In genomic region chr3:185283374-185283935, GRCh38 we compare ENCODE assay signal across 8 cellular contexts. TPM values are rescaled to one million over a fixed set of nuclear protein-coding genes. Genes with fewer than 3 reads are reported as not detected.
DNase-seq lines count a peak whose midpoint lies in the region; ATAC-seq and TF ChIP-seq lines count a peak whose summit lies in the region.

No MANE protein-coding gene starts in this region.

- no peaks in the 10 kb centered on the region; the same call in 1 of the 2 replicates for H3F3A ChIP-seq in GM23248 (ENCODE audit: insufficient read depth)

- peak overlapping the region; percentile 76 for H3K9ac ChIP-seq in GM23248

- H3K27me3 ChIP-seq in GM23248 (replicated peaks; ENCODE audit: insufficient read depth) (no peaks in the 10 kb centered on the region), foreskin keratinocyte (no peaks in the 10 kb centered on the region)

- peak overlapping the region; percentile 98 for H3K4me2 ChIP-seq in GM23248 (ENCODE audit: unreplicated experiment)

- H3K79me2 ChIP-seq in GM23248 (ENCODE audit: insufficient read depth) = peaks cover 27% of the 10 kb centered on the region

- H3K9me2 ChIP-seq in GM23248 (ENCODE audit: insufficient read depth) = no peaks in the 10 kb centered on the region

- peaks cover 18% of the 10 kb centered on the region for H3K27me3 Mint-ChIP-seq in T-helper 17 cell

- peak overlapping the region; percentile 78 for H3K27ac Mint-ChIP-seq in T-helper 17 cell

- H3K4me3 Mint-ChIP-seq in T-helper 17 cell = peak overlapping the region; percentile 84

- H3K4me3 ChIP-seq in GM23248 (peak overlapping the region; percentile 95), skin epidermis (peak overlapping the region; percentile 56 to 74 (median 71))

- H3K4me1 ChIP-seq in GM23248 (ENCODE audit: insufficient read depth) (peaks cover 5% of the 10 kb centered on the region; the same call in 1 of the 2 replicates), foreskin keratinocyte (no peaks in the 10 kb centered on the region)

- in situ Hi-C loops in GM23248 (cut with MboI) = no loop called here

- 0 out of 2 replicates have a peak, but pooled peaks cover 6% of the 10 kb centered on the region for H3K36me3 ChIP-seq in GM23248 (ENCODE audit: low read depth)

- no peaks in the 10 kb centered on the region for H4K20me1 ChIP-seq in GM23248 (ENCODE audit: insufficient read depth)

- 64 to 67% methylated on average over 7 to 9 of the region's 9 CpGs for WGBS in GM23248 (ENCODE audit: low coverage in 1 of 2, low lambda C conversion rate in 2 of 2, missing lambda C conversion rate in 2 of 2), 2 experiments

- peak overlapping the region; percentile 100 for H2AFZ ChIP-seq in GM23248

- H3K27ac ChIP-seq in GM23248 (no peak overlapping the region), foreskin keratinocyte (peak overlapping the region; percentile 68), skin epidermis (peak overlapping the region in 14 of 21 experiments; percentile 11 to 80 (median 60))

- peaks cover 2% of the 10 kb centered on the region for H3K36me3 Mint-ChIP-seq in T-helper 17 cell (ENCODE audit: low read depth)

- peak; percentile 32 for DNase-seq in GM23248
- DNase-seq in T-helper 17 cell = no peak
- DNase-seq in foreskin keratinocyte = peak in 1 of 2 donors; percentile 33
- no peak for DNase-seq in SHP77 treated with DMSO at 0.1 percent for 48 hours (lab: John Stamatoyannopoulos, UW)
- DNase-seq in NCI-H2196 treated with DMSO at 0.1 percent for 48 hours (lab: John Stamatoyannopoulos, UW; ENCODE audit: unreplicated experiment) = no peak
- DNase-seq in sciatic nerve (ENCODE audit: low spot score) = no peak

- H3K9me3 ChIP-seq in GM23248 (ENCODE audit: low read depth) (no peaks in the 10 kb centered on the region), T-helper 17 cell (ENCODE audit: control insufficient read depth, low read length, poor library complexity, severe bottlenecking) (no peaks in the 10 kb centered on the region)

- no peak for TF ChIP-seq CTCF in foreskin keratinocyte (conservative IDR thresholded peaks at IDR 0.05)

- no peak for ATAC-seq in T-helper 17 cell
- ATAC-seq in foreskin keratinocyte = no peak
- ATAC-seq in GM18520 (IDR thresholded peaks at IDR 0.05; ENCODE audit: unreplicated experiment) = no peak
- ATAC-seq in sciatic nerve = no peak

- peaks cover 7% of the 10 kb centered on the region for H3K4me1 Mint-ChIP-seq in T-helper 17 cell

- intact Hi-C loops in sciatic nerve (cut with DNase I) = no loop called here

RNA-seq across cellular contexts. Expression of gene EHHADH, which starts 29.6 kb away (rescaled TPM):
- total RNA-seq in GM23248 (2014; rRNA removed; shearing (Covaris generic)) = 2.7 and 4.3 TPM in 2 replicates
- 2.9 and 3.1 TPM in 2 replicates for polyA plus RNA-seq in GM23248 (2016; fragmentation: Nextera tagmentation; extraction: Ambion mirVana)
- total RNA-seq in T-helper 17 cell = 1 to 10 TPM in 1 of 2 donors, under 1 TPM in 1; 0.90 to 1.1 TPM
- total RNA-seq in foreskin keratinocyte = 5.5 and 5.9 TPM in 2 replicates
- 1.9 and 2.2 TPM in 2 replicates for polyA plus RNA-seq in foreskin keratinocyte
- total RNA-seq in sciatic nerve = 6.2 TPM
